In genomic region chr9:97848582-97849237, GRCh38 we compare ENCODE assay signal across 10 cellular contexts. TPM values are rescaled to one million over a fixed set of nuclear protein-coding genes. Genes with fewer than 3 reads are reported as not detected.
DNase-seq lines count a peak whose midpoint lies in the region; ATAC-seq, FAIRE-seq and TF ChIP-seq lines count a peak whose summit lies in the region.
"Had no signal": no experiment of that assay in that cellular context is flagged by ENCODE, and none has a peak within 500 bp of the region (broad histone marks: within the 10 kb centered on the region; RNA-seq: fewer than 3 reads in every experiment).

No MANE protein-coding gene starts in this region.

- TF ChIP-seq CTCF in kidney (IDR thresholded peaks at IDR 0.05; ENCODE audit: borderline replicate concordance, extremely low read depth, insufficient read depth): no peak

- H3K9ac ChIP-seq in kidney (ENCODE audit: low read length in 2 of 2): no peak overlapping the region

- no peaks in the 10 kb centered on the region for H3K36me3 Mint-ChIP-seq in activated naive CD4-positive, alpha-beta T cell treated with anti-CD3 and anti-CD28 coated beads for 36 hours (ENCODE audit: low read depth)
- peaks cover 0 to 2% of the 10 kb centered on the region in 2 donors for H3K36me3 Mint-ChIP-seq in stimulated activated naive B cell treated with anti-CD40 and anti-IgM and Interleukin-4, amounts not matched to agents 10 μg/mL and 1 μg/mL and 100 μg/mL, for 72 hours

- H3K36me3 ChIP-seq in kidney (ENCODE audit: control insufficient read depth in 1 of 2, insufficient read depth in 2 of 2, low read length in 2 of 2): no peaks in the 10 kb centered on the region
- H3K36me3 ChIP-seq in HAP-1 (replicated peaks): no peaks in the 10 kb centered on the region

- no peaks in the 10 kb centered on the region for H3K9me3 Mint-ChIP-seq in activated naive CD4-positive, alpha-beta T cell treated with anti-CD3 and anti-CD28 coated beads for 36 hours
- H3K9me3 Mint-ChIP-seq in stimulated activated naive B cell treated with anti-CD40 and anti-IgM and Interleukin-4, amounts not matched to agents 10 μg/mL and 1 μg/mL and 100 μg/mL, for 72 hours: no peaks in the 10 kb centered on the region

- H3K4me3 ChIP-seq in kidney (ENCODE audit: low read length in 2 of 2) (peak overlapping the region in 1 of 2 donors; percentile 29), HAP-1 (no peak overlapping the region)

- peak overlapping the region; percentile 69 for H3K4me3 Mint-ChIP-seq in activated naive CD4-positive, alpha-beta T cell treated with anti-CD3 and anti-CD28 coated beads for 36 hours
- H3K4me3 Mint-ChIP-seq in stimulated activated naive B cell treated with anti-CD40 and anti-IgM and Interleukin-4, amounts not matched to agents 10 μg/mL and 1 μg/mL and 100 μg/mL, for 72 hours: peak overlapping the region; percentile 66 to 81

- CTCF ChIA-PET in activated naive CD4-positive, alpha-beta T cell treated with anti-CD3 and anti-CD28 coated beads for 36 hours (lab: Charles Lee): no interaction called here

- peak; percentile 47 for ATAC-seq in stimulated activated naive B cell treated with anti-CD40 and anti-IgM and Interleukin-4, amounts not matched to agents 10 μg/mL and 1 μg/mL and 100 μg/mL, for 72 hours (replicated peaks)
- no peak for ATAC-seq in HG03521 (IDR thresholded peaks at IDR 0.05; ENCODE audit: unreplicated experiment)
- ATAC-seq in HG03135 (IDR thresholded peaks at IDR 0.05; ENCODE audit: unreplicated experiment): no peak

- in situ Hi-C loops in HAP-1 (cut with MboI; ENCODE audit: low sequenced_read_pairs): no loop called here

- FAIRE-seq in kidney (lab: Jason Lieb, UNC): no peak
- FAIRE-seq: A204.1 had no signal

- H3K4me1 ChIP-seq in kidney (ENCODE audit: control insufficient read depth in 1 of 2, insufficient read depth in 1 of 2, low read depth in 1 of 2, low read length in 2 of 2) (no peaks in the 10 kb centered on the region), HAP-1 (no peaks in the 10 kb centered on the region; the same call in 1 of the 2 replicates)

- H3K4me1 Mint-ChIP-seq in activated naive CD4-positive, alpha-beta T cell treated with anti-CD3 and anti-CD28 coated beads for 36 hours (ENCODE audit: low read depth): peaks cover 22% of the 10 kb centered on the region
- peaks cover 10 to 38% of the 10 kb centered on the region in 2 donors for H3K4me1 Mint-ChIP-seq in stimulated activated naive B cell treated with anti-CD40 and anti-IgM and Interleukin-4, amounts not matched to agents 10 μg/mL and 1 μg/mL and 100 μg/mL, for 72 hours

- H3K27ac Mint-ChIP-seq in activated naive CD4-positive, alpha-beta T cell treated with anti-CD3 and anti-CD28 coated beads for 36 hours: peak overlapping the region; percentile 36
- H3K27ac Mint-ChIP-seq in stimulated activated naive B cell treated with anti-CD40 and anti-IgM and Interleukin-4, amounts not matched to agents 10 μg/mL and 1 μg/mL and 100 μg/mL, for 72 hours: no peak overlapping the region

- H3K9me3 ChIP-seq in kidney (ENCODE audit: control insufficient read depth in 1 of 2, low read length in 2 of 2) (no peaks in the 10 kb centered on the region), HAP-1 (peaks cover 5% of the 10 kb centered on the region; the same call in 1 of the 2 replicates)

- DNase-seq in NCI-H524 (lab: John Stamatoyannopoulos, UW) (peak; percentile 14 to 51), NCI-H524 treated with DMSO at 0.1 percent for 48 hours (lab: John Stamatoyannopoulos, UW) (no peak), kidney (peak; percentile 77), HAP-1 (ENCODE audit: low spot score in 2 of 2) (no peak)
- DNase-seq in activated naive CD4-positive, alpha-beta T cell treated with anti-CD3 and anti-CD28 coated beads for 36 hours: peak; percentile 46
- no peak for DNase-seq in stimulated activated naive B cell treated with anti-CD40 and anti-IgM and Interleukin-4, amounts not matched to agents 10 μg/mL and 1 μg/mL and 100 μg/mL, for 72 hours

- H3K27me3 Mint-ChIP-seq in activated naive CD4-positive, alpha-beta T cell treated with anti-CD3 and anti-CD28 coated beads for 36 hours (ENCODE audit: low read depth): peaks cover 70% of the 10 kb centered on the region
- peaks cover 63 to 74% of the 10 kb centered on the region in 2 donors for H3K27me3 Mint-ChIP-seq in stimulated activated naive B cell treated with anti-CD40 and anti-IgM and Interleukin-4, amounts not matched to agents 10 μg/mL and 1 μg/mL and 100 μg/mL, for 72 hours

- intact Hi-C loops in activated naive CD4-positive, alpha-beta T cell treated with anti-CD3 and anti-CD28 coated beads for 36 hours (cut with micrococcal nuclease): no loop called here
- intact Hi-C loops in kidney (cut with DNase I): no loop called here

- no peak overlapping the region for H3K27ac ChIP-seq in kidney (ENCODE audit: low read depth in 2 of 2, low read length in 2 of 2)

- peaks cover 37% of the 10 kb centered on the region for H3K27me3 ChIP-seq in HAP-1 (ENCODE audit: low read depth)

RNA-seq across cellular contexts. Expression of gene FOXE1, which starts 4.3 kb away (rescaled TPM):
- total RNA-seq in activated naive CD4-positive, alpha-beta T cell treated with anti-CD3 and anti-CD28 coated beads for 36 hours: under 1 TPM; 0.10 TPM
- total RNA-seq in kidney: 2.2 TPM
- not detected for polyA plus RNA-seq in kidney (ENCODE audit: insufficient read depth, low read depth, low replicate concordance)
- total RNA-seq: urinary bladder had no signal
- polyA plus RNA-seq: urinary bladder had no signal

Comparison
In these comparisons a context has a peak if more than half of its experiments do, and no peak if none do; other contexts are left out.
1. DNase-seq: peak in NCI-H524 (2 of 2), activated naive CD4-positive, alpha-beta T cell treated with anti-CD3 and anti-CD28 coated beads for 36 hours (single experiment) and kidney (single experiment); none in NCI-H524 treated with DMSO at 0.1 percent for 48 hours (single experiment), stimulated activated naive B cell treated with anti-CD40 and anti-IgM and Interleukin-4, amounts not matched to agents 10 μg/mL and 1 μg/mL and 100 μg/mL, for 72 hours (single experiment) and HAP-1 (0 of 2).
2. ATAC-seq: peak in stimulated activated naive B cell treated with anti-CD40 and anti-IgM and Interleukin-4, amounts not matched to agents 10 μg/mL and 1 μg/mL and 100 μg/mL, for 72 hours (2 of 2); none in HG03521 (single experiment) and HG03135 (single experiment).